In genomic region chr4:187021436-187022205, GRCh38 we compare ENCODE assay signal across 26 cellular contexts.
"Had no signal": no experiment of that assay in that cellular context is flagged by ENCODE, and none has a peak within 500 bp of the region (broad histone marks: within the 10 kb centered on the region; RNA-seq: fewer than 3 reads in every experiment).

No MANE protein-coding gene starts in this region.

- H3K36me3 ChIP-seq: esophagus muscularis mucosa, gastroesophageal sphincter, heart right ventricle, lower lobe of right lung, prostate gland, right atrium auricular region, thyroid gland had no signal

- H3K4me1 ChIP-seq: esophagus muscularis mucosa, foreskin keratinocyte, gastroesophageal sphincter, heart right ventricle, lower lobe of right lung, prostate gland, right atrium auricular region, thyroid gland had no signal

- H3K27ac ChIP-seq: esophagus muscularis mucosa, foreskin keratinocyte, gastroesophageal sphincter, heart right ventricle, lower lobe of right lung, prostate gland, right atrium auricular region, thyroid gland had no signal

- H3K4me2 ChIP-seq: smooth muscle cell had no signal

- ATAC-seq: foreskin keratinocyte; gastroesophageal sphincter; heart right ventricle; left ventricle myocardium superior; lower lobe of right lung; naive thymus-derived CD4-positive, alpha-beta T cell; sciatic nerve; stimulated activated naive CD8-positive, alpha-beta T cell treated with anti-CD3 and anti-CD28 coated beads, Interleukin-15, amount 100 ng/mL, for 72 hours had no signal

- H3K27me3 ChIP-seq: esophagus muscularis mucosa, foreskin keratinocyte, gastroesophageal sphincter, heart right ventricle, right atrium auricular region, thyroid gland had no signal

- DNase-seq: effector CD8-positive, alpha-beta T cell; endodermal cell; glutamatergic neuron; heart right ventricle; hippocampal formation; left ventricle myocardium superior; lower lobe of right lung; midbrain; naive thymus-derived CD4-positive, alpha-beta T cell; nephron progenitor cell; nucleus accumbens; stimulated activated CD4-positive, alpha-beta T cell treated with anti-CD3 and anti-CD28 coated beads, Interleukin-12 subunit alpha, Interleukin-12 subunit beta, amount 100 ng/mL, for 4 hours; stimulated activated CD4-positive, alpha-beta T cell treated with anti-CD3 and anti-CD28 coated beads, Interleukin-1b, Interleukin-23, amount 100 ng/mL, for 48 hours; stimulated activated CD4-positive, alpha-beta T cell treated with anti-CD3 and anti-CD28 coated beads, Interleukin-4, amount 100 ng/mL, for 1 hour; stimulated activated CD8-positive, alpha-beta memory T cell treated with anti-CD3 and anti-CD28 coated beads, Interleukin-4, amount 100 ng/mL, for 48 hours; stimulated activated naive CD4-positive, alpha-beta T cell; stimulated activated naive CD8-positive, alpha-beta T cell treated with anti-CD3 and anti-CD28 coated beads, Interleukin-15, amount 100 ng/mL, for 72 hours; thyroid gland; trophoblast cell had no signal

- H3K9me3 ChIP-seq: esophagus muscularis mucosa, gastroesophageal sphincter, lower lobe of right lung, prostate gland, right atrium auricular region, thyroid gland had no signal

- H3K4me3 ChIP-seq: esophagus muscularis mucosa, gastroesophageal sphincter, heart right ventricle, lower lobe of right lung, prostate gland, right atrium auricular region, smooth muscle cell, thyroid gland had no signal
